In the genomic region with DNA sequence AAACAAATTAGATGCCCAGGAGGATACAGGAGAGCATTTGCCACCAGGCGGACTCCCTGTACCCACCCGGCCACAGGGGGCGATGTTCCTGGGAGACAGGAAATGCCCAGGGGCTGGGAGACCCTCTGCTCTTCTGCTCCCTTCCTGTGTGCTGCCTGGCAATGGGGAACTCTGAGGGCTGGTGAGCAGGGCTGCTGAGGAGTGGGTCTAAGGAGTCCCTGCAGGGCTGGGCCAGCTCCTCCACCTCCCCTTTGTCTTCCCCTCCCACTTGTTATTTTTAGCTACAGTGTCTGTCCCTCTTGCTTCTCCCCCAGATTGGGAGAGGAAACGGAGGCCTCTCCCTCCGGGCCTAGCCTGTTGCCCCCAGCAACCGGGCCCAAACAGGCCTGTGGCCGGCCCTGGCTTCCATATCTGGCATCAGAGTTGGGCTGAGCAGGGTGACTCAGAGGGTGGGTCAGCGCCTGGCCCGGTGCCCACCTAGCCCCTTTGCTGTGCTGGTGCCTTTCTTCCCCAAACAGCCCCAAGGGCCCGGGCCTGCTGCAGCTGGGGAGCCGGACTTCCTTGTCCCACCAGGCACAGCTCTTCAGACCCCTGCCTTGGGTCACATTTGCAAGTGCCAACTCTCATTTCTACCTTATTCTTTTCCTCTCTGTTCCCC, we compare ENCODE assay signal across 8 cellular contexts. TPM values are rescaled to one million over a fixed set of nuclear protein-coding genes. Genes with fewer than 3 reads are reported as not detected.
DNase-seq lines count a peak whose midpoint lies in the region; ATAC-seq and TF ChIP-seq lines count a peak whose summit lies in the region.

No MANE protein-coding gene starts in this region.

- TF ChIP-seq POLR2A in body of pancreas (IDR thresholded peaks at IDR 0.05), result no peak

- peak overlapping the region; percentile 75 for H3K27ac ChIP-seq in HUES48 (ENCODE audit: low read depth, low read length)
- H3K27ac ChIP-seq in body of pancreas, result peak overlapping the region; percentile 53 to 98 (median 94)

- H3K36me3 ChIP-seq in HUES48 (ENCODE audit: control insufficient read depth, insufficient read depth, low read length) (no peaks in the 10 kb centered on the region), body of pancreas (replicated peaks in 1 of 2; ENCODE audit: insufficient read depth in 1 of 2, low read depth in 2 of 2) (peaks cover 0 to under 1% of the 10 kb centered on the region in 2 donors)

- intact Hi-C loops in body of pancreas (cut with DNase I), result no loop called here

- WGBS in body of pancreas, 2 donors, result 34 to 43% methylated on average over 11 of the region's 11 CpGs

- H3K4me3 ChIP-seq in HUES48 (ENCODE audit: low read depth, low read length) (no peak overlapping the region), body of pancreas (no peak overlapping the region)

- H3K4me1 ChIP-seq in HUES48 (ENCODE audit: control insufficient read depth, insufficient read depth, low read length) (peaks cover 53% of the 10 kb centered on the region), body of pancreas (peaks cover 95% of the 10 kb centered on the region)

- H3K27me3 ChIP-seq in HUES48 (ENCODE audit: control insufficient read depth, insufficient read depth, low read length) (no peaks in the 10 kb centered on the region), body of pancreas (no peaks in the 10 kb centered on the region)

- no peak overlapping the region; the same call in 1 of the 2 replicates for H3K9ac ChIP-seq in HUES48 (ENCODE audit: low read depth, low read length)

- peak in 4 of 7 experiments; percentile 11 to 28 (median 15) for TF ChIP-seq CTCF in body of pancreas (IDR thresholded peaks at IDR 0.05)

- no peaks in the 10 kb centered on the region for H3K9me3 ChIP-seq in HUES48 (ENCODE audit: control insufficient read depth, insufficient read depth, low read length)
- H3K9me3 ChIP-seq in body of pancreas, result no peaks in the 10 kb centered on the region

- DNase-seq in activated CD4-positive, alpha-beta T cell treated with anti-CD3 and anti-CD28 coated beads for 48 hours, result peak; percentile 62
- DNase-seq in activated CD4-positive, alpha-beta T cell treated with anti-CD3 and anti-CD28 coated beads, Interleukin-2, amount 50 U/mL, for 4 hours, result no peak
- DNase-seq in SKM-1 treated with dmso at 0.1 percent for 144 hours (lab: John Stamatoyannopoulos, UW; ENCODE audit: unreplicated experiment) (peak; percentile 96), body of pancreas (peak; percentile 73 to 87 (median 80)), islet precursor cell (peak; percentile 98)
- peak; percentile 72 to 80 for DNase-seq in stimulated activated CD8-positive, alpha-beta memory T cell treated with anti-CD3 and anti-CD28 coated beads, Interleukin-15, amount 100 ng/mL, for 48 hours (ENCODE audit: low read depth in 2 of 2)

- peak; percentile 28 for ATAC-seq in body of pancreas
- ATAC-seq in GM21360 (IDR thresholded peaks at IDR 0.05; ENCODE audit: unreplicated experiment), result no peak

RNA-seq across cellular contexts. Expression of a gene that starts 11.7 kb away (rescaled TPM):
- 100 to 1,000 TPM; 152 to 186 TPM for total RNA-seq in body of pancreas

RNA-seq across cellular contexts. Expression of a gene that starts 27.2 kb away (rescaled TPM):
- total RNA-seq in body of pancreas, result 10 to 100 TPM in 1 of 2 donors, 1 to 10 TPM in 1; 2.6 to 11.9 TPM

RNA-seq across cellular contexts. Expression of a gene that starts 43.9 kb away (rescaled TPM):
- total RNA-seq in body of pancreas, result 1 to 10 TPM in 1 of 2 donors, under 1 TPM in 1; 0.99 to 4.7 TPM

Comparison
In these comparisons a context has a peak if more than half of its experiments do, and no peak if none do; other contexts are left out.
1. DNase-seq: peak in activated CD4-positive, alpha-beta T cell treated with anti-CD3 and anti-CD28 coated beads for 48 hours (single experiment), SKM-1 treated with dmso at 0.1 percent for 144 hours (single experiment), body of pancreas (4 of 4), islet precursor cell (single experiment) and stimulated activated CD8-positive, alpha-beta memory T cell treated with anti-CD3 and anti-CD28 coated beads, Interleukin-15, amount 100 ng/mL, for 48 hours (2 of 2); none in activated CD4-positive, alpha-beta T cell treated with anti-CD3 and anti-CD28 coated beads, Interleukin-2, amount 50 U/mL, for 4 hours (0 of 2).